Comparison of ENCODE assay signal across 14 cellular contexts in genomic region chr4:74529284-74530041, GRCh38.
"Had no signal": no experiment of that assay in that cellular context is flagged by ENCODE, and none has a peak within 500 bp of the region (broad histone marks: within the 10 kb centered on the region; RNA-seq: fewer than 3 reads in every experiment).

No MANE protein-coding gene starts in this region.

- H3K4me1 ChIP-seq: lower lobe of right lung had no signal

- ATAC-seq: activated CD4-positive, alpha-beta T cell treated with anti-CD3 and anti-CD28 coated beads for 36 hours; activated CD8-positive, alpha-beta T cell treated with anti-CD3 and anti-CD28 coated beads for 36 hours; activated T-cell treated with anti-CD3 and anti-CD28 coated beads, Interleukin-2, amount 50 U/mL, for 72 hours; naive thymus-derived CD8-positive, alpha-beta T cell; stimulated activated naive CD8-positive, alpha-beta T cell treated with anti-CD3 and anti-CD28 coated beads, Interleukin-15, amount 100 ng/mL, for 72 hours had no signal

- H3K27ac Mint-ChIP-seq: activated CD4-positive, alpha-beta T cell treated with anti-CD3 and anti-CD28 coated beads for 36 hours; activated CD8-positive, alpha-beta T cell treated with anti-CD3 and anti-CD28 coated beads for 36 hours; activated T-cell treated with anti-CD3 and anti-CD28 coated beads, Interleukin-2, amount 50 U/mL, for 72 hours; naive thymus-derived CD8-positive, alpha-beta T cell; progenitor cell of endocrine pancreas; stimulated activated naive CD8-positive, alpha-beta T cell treated with anti-CD3 and anti-CD28 coated beads, Interleukin-15, amount 100 ng/mL, for 72 hours had no signal

- H3K4me3 Mint-ChIP-seq: activated CD4-positive, alpha-beta T cell treated with anti-CD3 and anti-CD28 coated beads for 36 hours; activated CD8-positive, alpha-beta T cell treated with anti-CD3 and anti-CD28 coated beads for 36 hours; activated T-cell treated with anti-CD3 and anti-CD28 coated beads, Interleukin-2, amount 50 U/mL, for 72 hours; naive thymus-derived CD8-positive, alpha-beta T cell; stimulated activated naive CD8-positive, alpha-beta T cell treated with anti-CD3 and anti-CD28 coated beads, Interleukin-15, amount 100 ng/mL, for 72 hours had no signal

- DNase-seq: activated CD4-positive, alpha-beta T cell treated with anti-CD3 and anti-CD28 coated beads for 36 hours; activated CD8-positive, alpha-beta memory T cell treated with anti-CD3 and anti-CD28 coated beads, Interleukin-2, amount 50 U/mL, for 4 hours; activated CD8-positive, alpha-beta T cell treated with anti-CD3 and anti-CD28 coated beads for 36 hours; activated T-cell treated with anti-CD3 and anti-CD28 coated beads, Interleukin-2, amount 50 U/mL, for 72 hours; effector CD8-positive, alpha-beta T cell; lower lobe of right lung; naive thymus-derived CD8-positive, alpha-beta T cell; stimulated activated CD4-positive, alpha-beta T cell treated with anti-CD3 and anti-CD28 coated beads, Interleukin-4, amount 100 ng/mL, for 1 hour; stimulated activated naive CD8-positive, alpha-beta T cell treated with anti-CD3 and anti-CD28 coated beads, Interleukin-15, amount 100 ng/mL, for 72 hours; T-helper 1 cell had no signal

- H3K27me3 Mint-ChIP-seq: activated CD8-positive, alpha-beta T cell treated with anti-CD3 and anti-CD28 coated beads for 36 hours had no signal

- H3K9me3 ChIP-seq: lower lobe of right lung, thoracic aorta had no signal

- H3K4me1 Mint-ChIP-seq: naive thymus-derived CD8-positive, alpha-beta T cell; stimulated activated naive CD8-positive, alpha-beta T cell treated with anti-CD3 and anti-CD28 coated beads, Interleukin-15, amount 100 ng/mL, for 72 hours had no signal

- H3K36me3 Mint-ChIP-seq: naive thymus-derived CD8-positive, alpha-beta T cell had no signal

- H3K4me3 ChIP-seq: coronary artery, lower lobe of right lung, thoracic aorta had no signal

- H3K27ac ChIP-seq: coronary artery, lower lobe of right lung, thoracic aorta, VCaP had no signal

- H3K36me3 ChIP-seq: lower lobe of right lung, thoracic aorta had no signal

- H3K9me3 Mint-ChIP-seq: activated CD8-positive, alpha-beta T cell treated with anti-CD3 and anti-CD28 coated beads for 36 hours; activated T-cell treated with anti-CD3 and anti-CD28 coated beads, Interleukin-2, amount 50 U/mL, for 72 hours; naive thymus-derived CD8-positive, alpha-beta T cell; stimulated activated naive CD8-positive, alpha-beta T cell treated with anti-CD3 and anti-CD28 coated beads, Interleukin-15, amount 100 ng/mL, for 72 hours had no signal
